8 cellular contexts compared by ENCODE assay signal in the genomic region with DNA sequence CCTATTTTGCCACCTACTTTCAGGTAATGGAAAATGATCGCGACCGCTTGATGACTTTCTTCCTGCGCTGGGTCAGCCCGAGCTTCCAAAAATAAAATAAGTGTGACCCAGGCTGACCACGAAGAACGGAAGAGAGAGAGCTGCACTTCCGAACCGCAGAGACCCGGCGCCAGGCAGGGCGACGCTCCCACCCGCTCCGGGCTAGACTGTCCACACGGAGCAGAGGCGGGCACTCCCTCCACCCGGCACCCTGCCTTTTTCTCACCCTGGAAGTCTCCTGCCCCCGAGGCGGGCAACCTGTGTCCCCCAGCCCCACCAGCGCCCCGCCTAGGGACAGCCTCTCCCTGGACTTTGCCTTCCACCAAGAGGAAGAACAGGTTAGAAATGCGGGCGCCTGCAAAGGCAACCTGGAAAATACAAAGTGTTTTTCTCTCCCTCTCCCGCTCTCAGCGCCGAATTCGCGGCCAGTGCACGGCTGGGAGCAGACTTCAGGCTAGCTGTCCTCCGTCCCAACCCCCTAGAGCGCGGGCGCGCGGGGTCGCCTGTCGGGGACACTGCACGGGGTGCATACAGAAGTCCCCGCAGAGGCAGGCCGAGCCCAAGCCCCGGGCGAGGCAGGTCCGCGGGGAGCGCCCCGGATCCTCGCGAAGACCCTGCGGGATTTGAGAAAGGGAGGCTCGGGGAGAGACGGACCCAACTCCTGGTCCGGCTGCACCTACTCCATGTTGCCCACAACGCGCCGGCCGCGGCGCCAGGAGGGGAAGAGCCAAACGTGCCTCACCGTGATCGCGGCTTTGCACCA. TPM values are rescaled to one million over a fixed set of nuclear protein-coding genes. Genes with fewer than 3 reads are reported as not detected.
DNase-seq lines count a peak whose midpoint lies in the region; ATAC-seq, FAIRE-seq and TF ChIP-seq lines count a peak whose summit lies in the region.

No MANE protein-coding gene starts in this region.

- H3K4me1 ChIP-seq in smooth muscle cell (ENCODE audit: low read depth) = peaks cover 30% of the 10 kb centered on the region

- peak overlapping the region; percentile 88 for H3K4me2 ChIP-seq in smooth muscle cell

- H3K4me3 ChIP-seq in brain microvascular endothelial cell (ENCODE audit: low read depth, low read length) (peak overlapping the region; percentile 94), smooth muscle cell (peak overlapping the region; percentile 76)

- BruUV-seq in Calu3 (replicated peaks; lab: Mats Ljungman, UMichigan) = TSS peak; percentile 55

- intact Hi-C loops in Calu3 (cut with micrococcal nuclease; ENCODE audit: unreplicated experiment) = loop anchor here (5.0 kb wide), 2 partner anchors 208 to 403 kb away; no protein-coding TSS in a partner anchor

- WGBS in smooth muscle cell (ENCODE audit: low lambda C conversion rate) = under 1% methylated on average over 62 of the region's 63 CpGs

- H3K9me3 ChIP-seq in smooth muscle cell (replicated peaks; ENCODE audit: low read depth) = no peaks in the 10 kb centered on the region

- peaks cover 55% of the 10 kb centered on the region for H4K20me1 ChIP-seq in smooth muscle cell (ENCODE audit: low read depth)

- H3K27ac Mint-ChIP-seq in Calu3 (ENCODE audit: unreplicated experiment) (no peak overlapping the region), immature natural killer cell (peak overlapping the region in 4 of 6 donors; percentile 86 to 91 (median 88))

- H3K27me3 ChIP-seq in brain microvascular endothelial cell (replicated peaks) (no peaks in the 10 kb centered on the region), smooth muscle cell (ENCODE audit: low read depth) (no peaks in the 10 kb centered on the region)

- in situ Hi-C loops in brain microvascular endothelial cell (cut with HindIII; ENCODE audit: low pct_ligation_motif_present, low sequenced_read_pairs) = no loop called here

- TF ChIP-seq CTCF in Calu3 (IDR thresholded peaks at IDR 0.05; ENCODE audit: unreplicated experiment) = no peak
- no peak for TF ChIP-seq CTCF in brain microvascular endothelial cell (IDR thresholded peaks at IDR 0.05; ENCODE audit: low read depth, low read length, missing control alignments)
- TF ChIP-seq CTCF in smooth muscle cell (IDR thresholded peaks at IDR 0.05; ENCODE audit: borderline replicate concordance, insufficient read depth, poor library complexity, severe bottlenecking) = no peak

- H3K9me3 Mint-ChIP-seq in Calu3 (ENCODE audit: low read depth, unreplicated experiment) = no peaks in the 10 kb centered on the region
- H3K9me3 Mint-ChIP-seq in immature natural killer cell = no peaks in the 10 kb centered on the region

- H3K36me3 Mint-ChIP-seq in Calu3 (ENCODE audit: insufficient read depth, unreplicated experiment) = peaks cover 9% of the 10 kb centered on the region
- peaks cover 0 to 7% (median 4%) of the 10 kb centered on the region in 3 donors for H3K36me3 Mint-ChIP-seq in immature natural killer cell

- H3K9ac ChIP-seq in smooth muscle cell (ENCODE audit: low read depth) = peak overlapping the region; percentile 99

- FAIRE-seq in HTR-8/SVneo (lab: Jason Lieb, UNC) = no peak

- H3K79me2 ChIP-seq in smooth muscle cell (ENCODE audit: low read depth) = peaks cover 57% of the 10 kb centered on the region

- peak; percentile 26 for ATAC-seq in GM21619 (IDR thresholded peaks at IDR 0.05; ENCODE audit: unreplicated experiment)
- ATAC-seq in HG03095 (IDR thresholded peaks at IDR 0.05; ENCODE audit: unreplicated experiment) = no peak

- peak overlapping the region; percentile 77 for H3K27ac ChIP-seq in brain microvascular endothelial cell
- peak overlapping the region; percentile 98 for H3K27ac ChIP-seq in smooth muscle cell (ENCODE audit: low read depth)

- peaks cover 24% of the 10 kb centered on the region for H3F3A ChIP-seq in smooth muscle cell (ENCODE audit: low read depth)

- H3K4me3 Mint-ChIP-seq in Calu3 (ENCODE audit: low read depth, unreplicated experiment) (no peak overlapping the region), immature natural killer cell (no peak overlapping the region)

- peaks cover 13% of the 10 kb centered on the region for H3K36me3 ChIP-seq in brain microvascular endothelial cell (replicated peaks)
- no peaks in the 10 kb centered on the region for H3K36me3 ChIP-seq in smooth muscle cell (ENCODE audit: low read depth)

- H3K4me1 Mint-ChIP-seq in Calu3 (ENCODE audit: low read depth, unreplicated experiment) = no peaks in the 10 kb centered on the region
- peaks cover 21 to 33% of the 10 kb centered on the region in 2 donors for H3K4me1 Mint-ChIP-seq in immature natural killer cell

- CTCF ChIA-PET in Calu3 (lab: Charles Lee) = no interaction called here

- no peak overlapping the region for H2AFZ ChIP-seq in smooth muscle cell (ENCODE audit: low read depth)

- H3K27me3 Mint-ChIP-seq in Calu3 (ENCODE audit: unreplicated experiment) = no peaks in the 10 kb centered on the region
- peaks cover 9 to 13% (median 12%) of the 10 kb centered on the region in 3 donors for H3K27me3 Mint-ChIP-seq in immature natural killer cell (ENCODE audit: low read depth in 3 of 3)

- peak; percentile 6 for DNase-seq in Calu3
- peak; percentile 40 for DNase-seq in NOMO-1 treated with DMSO at 0.1 percent for 48 hours (lab: John Stamatoyannopoulos, UW; ENCODE audit: unreplicated experiment)
- peak; percentile 23 for DNase-seq in brain microvascular endothelial cell
- peak; percentile 72 to 77 (median 77) for DNase-seq in immature natural killer cell
- peak; percentile 58 for DNase-seq in smooth muscle cell (lab: John Stamatoyannopoulos, UW; ENCODE audit: unreplicated experiment)
- no peak for DNase-seq in HTR-8/SVneo (ENCODE audit: insufficient read length, low spot score)

RNA-seq across cellular contexts. Expression of gene SPRY2, which starts 0.9 kb away (rescaled TPM):
- total RNA-seq in Calu3 (2022) (13.3 and 13.6 TPM in 2 replicates), smooth muscle cell (92.6 and 103 TPM in 2 replicates)
- polyA plus RNA-seq in immature natural killer cell (1 to 10 TPM; 4.1 to 7.2 (median 4.9) TPM), smooth muscle cell (114 and 154 TPM in 2 replicates)
